ENCODE assay signal across 17 cellular contexts in the genomic region with DNA sequence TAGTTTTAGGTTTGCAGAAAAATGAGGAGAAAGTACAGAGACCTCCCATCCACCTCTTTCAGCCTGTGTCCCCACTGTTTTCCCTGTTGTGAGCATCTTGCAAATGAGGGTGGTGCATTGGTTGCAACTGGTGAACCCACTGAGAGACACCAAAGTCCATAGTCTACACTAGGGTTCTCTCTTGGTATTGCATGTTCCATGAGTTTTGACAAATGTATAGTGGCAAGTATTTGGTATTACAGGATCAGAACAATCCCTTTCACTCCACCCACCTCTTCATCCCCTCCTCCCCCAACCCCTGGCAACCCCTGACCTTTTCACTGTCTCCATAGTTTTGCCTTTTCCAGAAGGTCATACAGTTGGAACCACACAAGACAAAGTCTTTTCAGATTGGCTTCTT. TPM values are rescaled to one million over a fixed set of nuclear protein-coding genes. Genes with fewer than 3 reads are reported as not detected.
"Had no signal": no experiment of that assay in that cellular context is flagged by ENCODE, and none has a peak within 500 bp of the region (broad histone marks: within the 10 kb centered on the region; RNA-seq: fewer than 3 reads in every experiment).

No MANE protein-coding gene starts in this region.

- ATAC-seq: left lobe of liver had no signal

- H3K4me1 Mint-ChIP-seq: nephron had no signal

- H3K36me3 ChIP-seq: adrenal gland, right atrium auricular region, stomach, thoracic aorta had no signal

- H3K27me3 ChIP-seq: adrenal gland, right atrium auricular region had no signal

- H3K27ac Mint-ChIP-seq: activated B cell treated with CpG ODN at 0.5 μM for 24 hours; activated CD4-positive, alpha-beta T cell treated with anti-CD3 and anti-CD28 coated beads, Interleukin-2, amount 10 ng/mL, durations not matched to agents 7 days and 5 days; activated naive CD4-positive, alpha-beta T cell treated with anti-CD3 and anti-CD28 coated beads for 36 hours; activated T-helper 2 cell treated with anti-CD3 and anti-CD28 coated beads, Interferon-gamma antibody, Interleukin-2, Interleukin-4, amounts not matched to agents 10 μg/mL and 5 μg/mL and 100 μg/mL, durations not matched to agents 14 hours and 24 hours and 36 hours; nephron; progenitor cell of endocrine pancreas had no signal

- H3K4me1 ChIP-seq: adrenal gland had no signal

- FAIRE-seq: keratinocyte had no signal

- H3K4me3 Mint-ChIP-seq: activated B cell treated with CpG ODN at 0.5 μM for 24 hours; activated CD4-positive, alpha-beta T cell treated with anti-CD3 and anti-CD28 coated beads, Interleukin-2, amount 10 ng/mL, durations not matched to agents 7 days and 5 days; activated naive CD4-positive, alpha-beta T cell treated with anti-CD3 and anti-CD28 coated beads for 36 hours; nephron had no signal

- H3K4me3 ChIP-seq: adrenal gland, right atrium auricular region, skin epidermis, stomach, thoracic aorta had no signal

- H3K27ac ChIP-seq: adrenal gland, right atrium auricular region, skin epidermis, stomach, thoracic aorta had no signal

- H3K9me3 ChIP-seq: adrenal gland, right atrium auricular region, stomach, thoracic aorta had no signal

- DNase-seq: activated B cell treated with CpG ODN at 0.5 μM for 24 hours; activated CD4-positive, alpha-beta T cell treated with anti-CD3 and anti-CD28 coated beads, Interleukin-2, amount 10 ng/mL, durations not matched to agents 7 days and 5 days; activated naive CD4-positive, alpha-beta T cell treated with anti-CD3 and anti-CD28 coated beads for 36 hours; adrenal gland; erythroblast; stimulated activated CD4-positive, alpha-beta T cell treated with anti-CD3 and anti-CD28 coated beads, Interleukin-4, amount 100 ng/mL, for 4 hours; stimulated activated CD8-positive, alpha-beta memory T cell treated with anti-CD3 and anti-CD28 coated beads, Interleukin-4, amount 100 ng/mL, for 48 hours; stomach; T-helper 2 cell had no signal

- H3K27me3 Mint-ChIP-seq: activated B cell treated with CpG ODN at 0.5 μM for 24 hours; activated CD4-positive, alpha-beta T cell treated with anti-CD3 and anti-CD28 coated beads, Interleukin-2, amount 10 ng/mL, durations not matched to agents 7 days and 5 days had no signal

RNA-seq across cellular contexts. Expression of a gene that starts 20.1 kb away (rescaled TPM):
- total RNA-seq: progenitor cell of endocrine pancreas had no signal
- polyA plus RNA-seq: keratinocyte had no signal
